In genomic region chr18:48889115-48889941, GRCh38 we compare ENCODE assay signal across 11 cellular contexts.
DNase-seq lines count a peak whose midpoint lies in the region; ATAC-seq and TF ChIP-seq lines count a peak whose summit lies in the region.
"Had no signal": no experiment of that assay in that cellular context is flagged by ENCODE, and none has a peak within 500 bp of the region (broad histone marks: within the 10 kb centered on the region; RNA-seq: fewer than 3 reads in every experiment).

No MANE protein-coding gene starts in this region.

- no peak overlapping the region for H3K27ac Mint-ChIP-seq in activated T-helper 1 cell treated with anti-CD3 and anti-CD28 coated beads, Interleukin-12 subunit alpha, Interleukin-12 subunit beta, Interleukin-2, Interleukin-4 antibody, amounts not matched to agents 30 ng/mL and 10 ng/mL and 1 ng/mL, durations not matched to agents 14 hours and 24 hours and 36 hours
- H3K27ac Mint-ChIP-seq: activated T-cell treated with anti-CD3 and anti-CD28 coated beads, Interleukin-2, amount 50 U/mL, for 72 hours had no signal

- H3K9me3 ChIP-seq in WERI-Rb-1 (ENCODE audit: severe bottlenecking) (no peaks in the 10 kb centered on the region), stomach (no peaks in the 10 kb centered on the region)

- no peak for ATAC-seq in HG03354 (IDR thresholded peaks at IDR 0.05; ENCODE audit: poor library complexity, severe bottlenecking, unreplicated experiment)
- ATAC-seq in activated T-cell treated with anti-CD3 and anti-CD28 coated beads, Interleukin-2, amount 50 U/mL, for 4 hours, result no peak
- ATAC-seq: activated T-cell treated with anti-CD3 and anti-CD28 coated beads, Interleukin-2, amount 50 U/mL, for 72 hours; naive thymus-derived CD8-positive, alpha-beta T cell had no signal

- TF ChIP-seq EP300 in stomach (IDR thresholded peaks at IDR 0.05), result no peak

- intact Hi-C loops in stomach (cut with DNase I; ENCODE audit: low total_unique reads), result no loop called here
- intact Hi-C loops in activated T-helper 1 cell treated with anti-CD3 and anti-CD28 coated beads, Interleukin-12 subunit alpha, Interleukin-12 subunit beta, Interleukin-2, Interleukin-4 antibody, amounts not matched to agents 30 ng/mL and 10 ng/mL and 1 ng/mL, durations not matched to agents 14 hours and 24 hours and 36 hours (cut with micrococcal nuclease), result no loop called here

- DNase-seq in WERI-Rb-1 (peak; percentile 85), fibroblast of the aortic adventitia (ENCODE audit: low read depth) (peak; percentile 50), mesenteric fat pad (ENCODE audit: low spot score) (peak; percentile 89), stomach (peak; percentile 35), NCI-H524 treated with DMSO at 0.1 percent for 48 hours (lab: John Stamatoyannopoulos, UW) (no peak)
- no peak for DNase-seq in activated T-cell treated with anti-CD3 and anti-CD28 coated beads, Interleukin-2, amount 50 U/mL, for 4 hours
- no peak for DNase-seq in activated T-helper 1 cell treated with anti-CD3 and anti-CD28 coated beads, Interleukin-12 subunit alpha, Interleukin-12 subunit beta, Interleukin-2, Interleukin-4 antibody, amounts not matched to agents 30 ng/mL and 10 ng/mL and 1 ng/mL, durations not matched to agents 14 hours and 24 hours and 36 hours (ENCODE audit: low spot score)
- DNase-seq: activated T-cell treated with anti-CD3 and anti-CD28 coated beads, Interleukin-2, amount 50 U/mL, for 72 hours; stimulated activated CD4-positive, alpha-beta T cell treated with anti-CD3 and anti-CD28 coated beads, Interleukin-2, amount 100 ng/mL, for 48 hours had no signal

- no peaks in the 10 kb centered on the region for H3K4me1 Mint-ChIP-seq in activated T-cell treated with anti-CD3 and anti-CD28 coated beads, Interleukin-2, amount 50 U/mL, for 4 hours (ENCODE audit: low read depth)
- H3K4me1 Mint-ChIP-seq in activated T-helper 1 cell treated with anti-CD3 and anti-CD28 coated beads, Interleukin-12 subunit alpha, Interleukin-12 subunit beta, Interleukin-2, Interleukin-4 antibody, amounts not matched to agents 30 ng/mL and 10 ng/mL and 1 ng/mL, durations not matched to agents 14 hours and 24 hours and 36 hours (ENCODE audit: low read depth), result no peaks in the 10 kb centered on the region

- H3K9me3 Mint-ChIP-seq in activated T-cell treated with anti-CD3 and anti-CD28 coated beads, Interleukin-2, amount 50 U/mL, for 4 hours, result no peaks in the 10 kb centered on the region
- no peaks in the 10 kb centered on the region for H3K9me3 Mint-ChIP-seq in activated T-helper 1 cell treated with anti-CD3 and anti-CD28 coated beads, Interleukin-12 subunit alpha, Interleukin-12 subunit beta, Interleukin-2, Interleukin-4 antibody, amounts not matched to agents 30 ng/mL and 10 ng/mL and 1 ng/mL, durations not matched to agents 14 hours and 24 hours and 36 hours
- H3K9me3 Mint-ChIP-seq: activated T-cell treated with anti-CD3 and anti-CD28 coated beads, Interleukin-2, amount 50 U/mL, for 72 hours; naive thymus-derived CD8-positive, alpha-beta T cell had no signal

- H3K27ac ChIP-seq in WERI-Rb-1, result peak overlapping the region; percentile 55
- H3K27ac ChIP-seq in stomach, result no peak overlapping the region

- H3K4me1 ChIP-seq in stomach, result peaks cover 0 to 23% (median 14%) of the 10 kb centered on the region in 4 donors

- TF ChIP-seq POLR2A in stomach (IDR thresholded peaks at IDR 0.05), result no peak

- H3K36me3 ChIP-seq in WERI-Rb-1 (no peaks in the 10 kb centered on the region), stomach (no peaks in the 10 kb centered on the region)

- H3K27me3 Mint-ChIP-seq in activated T-cell treated with anti-CD3 and anti-CD28 coated beads, Interleukin-2, amount 50 U/mL, for 4 hours (ENCODE audit: low read depth), result no peaks in the 10 kb centered on the region
- peaks cover 1% of the 10 kb centered on the region for H3K27me3 Mint-ChIP-seq in activated T-helper 1 cell treated with anti-CD3 and anti-CD28 coated beads, Interleukin-12 subunit alpha, Interleukin-12 subunit beta, Interleukin-2, Interleukin-4 antibody, amounts not matched to agents 30 ng/mL and 10 ng/mL and 1 ng/mL, durations not matched to agents 14 hours and 24 hours and 36 hours (ENCODE audit: insufficient read depth)

- H3K27me3 ChIP-seq in WERI-Rb-1 (ENCODE audit: insufficient read depth, low read depth, severe bottlenecking), result no peaks in the 10 kb centered on the region
- H3K27me3 ChIP-seq in stomach, result no peaks in the 10 kb centered on the region

- TF ChIP-seq CTCF in WERI-Rb-1 (IDR thresholded peaks at IDR 0.05; ENCODE audit: low read depth, low read length) (no peak), fibroblast of the aortic adventitia (IDR thresholded peaks at IDR 0.05; ENCODE audit: insufficient read depth, low read length) (no peak), stomach (IDR thresholded peaks at IDR 0.05) (no peak)

- no peak overlapping the region for H3K4me3 Mint-ChIP-seq in activated T-cell treated with anti-CD3 and anti-CD28 coated beads, Interleukin-2, amount 50 U/mL, for 4 hours
- no peak overlapping the region for H3K4me3 Mint-ChIP-seq in activated T-helper 1 cell treated with anti-CD3 and anti-CD28 coated beads, Interleukin-12 subunit alpha, Interleukin-12 subunit beta, Interleukin-2, Interleukin-4 antibody, amounts not matched to agents 30 ng/mL and 10 ng/mL and 1 ng/mL, durations not matched to agents 14 hours and 24 hours and 36 hours
- H3K4me3 Mint-ChIP-seq: activated T-cell treated with anti-CD3 and anti-CD28 coated beads, Interleukin-2, amount 50 U/mL, for 72 hours; naive thymus-derived CD8-positive, alpha-beta T cell had no signal

- WGBS in stomach, 5 donors, result 44 to 67% (median 52%) methylated on average over 11 to 18 of the region's 18 CpGs

- H3K4me3 ChIP-seq in WERI-Rb-1 (ENCODE audit: low read depth, low read length) (no peak overlapping the region), fibroblast of the aortic adventitia (ENCODE audit: low read depth, low read length) (no peak overlapping the region), stomach (no peak overlapping the region)

- H3K36me3 Mint-ChIP-seq in activated T-cell treated with anti-CD3 and anti-CD28 coated beads, Interleukin-2, amount 50 U/mL, for 4 hours (ENCODE audit: insufficient read depth), result no peaks in the 10 kb centered on the region
- H3K36me3 Mint-ChIP-seq in activated T-helper 1 cell treated with anti-CD3 and anti-CD28 coated beads, Interleukin-12 subunit alpha, Interleukin-12 subunit beta, Interleukin-2, Interleukin-4 antibody, amounts not matched to agents 30 ng/mL and 10 ng/mL and 1 ng/mL, durations not matched to agents 14 hours and 24 hours and 36 hours (ENCODE audit: low read depth), result no peaks in the 10 kb centered on the region
- H3K36me3 Mint-ChIP-seq: naive thymus-derived CD8-positive, alpha-beta T cell had no signal

Comparison
In these comparisons a context has a peak if more than half of its experiments do, and no peak if none do; other contexts are left out.
1. DNase-seq: peak in WERI-Rb-1 (single experiment), fibroblast of the aortic adventitia (single experiment), mesenteric fat pad (single experiment) and stomach (single experiment); none in NCI-H524 treated with DMSO at 0.1 percent for 48 hours (single experiment), activated T-cell treated with anti-CD3 and anti-CD28 coated beads, Interleukin-2, amount 50 U/mL, for 4 hours (single experiment) and activated T-helper 1 cell treated with anti-CD3 and anti-CD28 coated beads, Interleukin-12 subunit alpha, Interleukin-12 subunit beta, Interleukin-2, Interleukin-4 antibody, amounts not matched to agents 30 ng/mL and 10 ng/mL and 1 ng/mL, durations not matched to agents 14 hours and 24 hours and 36 hours (single experiment).